ENCODE assay signal across 1 cellular context in the genomic region with DNA sequence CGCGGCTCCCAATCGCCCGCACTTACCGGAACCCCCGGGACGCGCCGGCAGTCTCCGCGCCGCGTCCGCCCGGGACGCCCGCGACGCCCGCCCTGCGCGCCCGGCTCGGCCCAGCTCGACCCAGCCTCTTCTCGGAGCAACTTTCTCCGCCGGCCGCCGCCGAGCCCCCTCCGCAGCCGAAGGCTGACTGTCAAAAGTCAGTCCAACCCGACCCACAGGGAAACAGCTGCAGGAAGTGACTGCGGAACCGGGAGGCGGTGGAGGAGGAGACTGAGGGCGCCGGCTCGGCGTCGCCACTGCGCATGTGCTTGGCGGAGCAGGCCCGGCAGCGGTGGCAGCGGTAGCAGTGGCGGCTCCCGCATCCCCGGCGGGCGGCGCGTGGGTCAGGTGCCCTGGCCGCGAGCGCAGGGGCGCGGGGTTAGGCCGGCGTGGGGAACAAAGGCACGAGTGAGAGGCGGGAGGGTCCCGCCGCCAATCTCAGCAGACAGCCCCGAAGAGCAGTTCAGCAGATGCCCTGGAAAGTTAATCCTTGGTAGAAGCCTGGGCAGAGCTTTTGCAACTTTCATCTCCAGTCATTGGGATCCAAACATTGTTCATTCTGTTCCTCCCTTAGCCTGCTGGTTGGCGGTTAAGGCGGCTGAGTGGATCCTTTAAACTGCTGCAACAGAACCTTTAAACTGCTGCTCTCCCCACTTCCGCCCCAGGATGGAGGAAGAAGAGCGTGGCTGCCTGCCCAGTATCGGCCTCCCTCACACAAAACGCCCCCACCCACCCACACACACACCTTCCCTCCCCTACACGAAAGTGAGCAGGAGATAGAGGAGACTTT.
TF ChIP-seq lines count a peak whose summit lies in the region.

A gene with protein sequence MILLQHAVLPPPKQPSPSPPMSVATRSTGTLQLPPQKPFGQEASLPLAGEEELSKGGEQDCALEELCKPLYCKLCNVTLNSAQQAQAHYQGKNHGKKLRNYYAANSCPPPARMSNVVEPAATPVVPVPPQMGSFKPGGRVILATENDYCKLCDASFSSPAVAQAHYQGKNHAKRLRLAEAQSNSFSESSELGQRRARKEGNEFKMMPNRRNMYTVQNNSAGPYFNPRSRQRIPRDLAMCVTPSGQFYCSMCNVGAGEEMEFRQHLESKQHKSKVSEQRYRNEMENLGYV (minus strand): TSS at position 241 of the 829 bp plus-strand sequence. CDS start 4,057 bp downstream, outside the sequence.

TF ChIP-seq in HepG2, 621 proteins besides CTCF, POLR2A, EP300 and RAD21 (continued from another document and continues in another):
- TF ChIP-seq, protein P1, sequence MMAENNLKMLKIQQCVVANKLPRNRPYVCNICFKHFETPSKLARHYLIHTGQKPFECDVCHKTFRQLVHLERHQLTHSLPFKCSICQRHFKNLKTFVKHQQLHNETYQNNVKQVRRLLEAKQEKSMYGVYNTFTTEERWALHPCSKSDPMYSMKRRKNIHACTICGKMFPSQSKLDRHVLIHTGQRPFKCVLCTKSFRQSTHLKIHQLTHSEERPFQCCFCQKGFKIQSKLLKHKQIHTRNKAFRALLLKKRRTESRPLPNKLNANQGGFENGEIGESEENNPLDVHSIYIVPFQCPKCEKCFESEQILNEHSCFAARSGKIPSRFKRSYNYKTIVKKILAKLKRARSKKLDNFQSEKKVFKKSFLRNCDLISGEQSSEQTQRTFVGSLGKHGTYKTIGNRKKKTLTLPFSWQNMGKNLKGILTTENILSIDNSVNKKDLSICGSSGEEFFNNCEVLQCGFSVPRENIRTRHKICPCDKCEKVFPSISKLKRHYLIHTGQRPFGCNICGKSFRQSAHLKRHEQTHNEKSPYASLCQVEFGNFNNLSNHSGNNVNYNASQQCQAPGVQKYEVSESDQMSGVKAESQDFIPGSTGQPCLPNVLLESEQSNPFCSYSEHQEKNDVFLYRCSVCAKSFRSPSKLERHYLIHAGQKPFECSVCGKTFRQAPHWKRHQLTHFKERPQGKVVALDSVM (CRISPR knock-in tag; IDR thresholded peaks at IDR 0.05) = no peak
- TF ChIP-seq, protein P2, sequence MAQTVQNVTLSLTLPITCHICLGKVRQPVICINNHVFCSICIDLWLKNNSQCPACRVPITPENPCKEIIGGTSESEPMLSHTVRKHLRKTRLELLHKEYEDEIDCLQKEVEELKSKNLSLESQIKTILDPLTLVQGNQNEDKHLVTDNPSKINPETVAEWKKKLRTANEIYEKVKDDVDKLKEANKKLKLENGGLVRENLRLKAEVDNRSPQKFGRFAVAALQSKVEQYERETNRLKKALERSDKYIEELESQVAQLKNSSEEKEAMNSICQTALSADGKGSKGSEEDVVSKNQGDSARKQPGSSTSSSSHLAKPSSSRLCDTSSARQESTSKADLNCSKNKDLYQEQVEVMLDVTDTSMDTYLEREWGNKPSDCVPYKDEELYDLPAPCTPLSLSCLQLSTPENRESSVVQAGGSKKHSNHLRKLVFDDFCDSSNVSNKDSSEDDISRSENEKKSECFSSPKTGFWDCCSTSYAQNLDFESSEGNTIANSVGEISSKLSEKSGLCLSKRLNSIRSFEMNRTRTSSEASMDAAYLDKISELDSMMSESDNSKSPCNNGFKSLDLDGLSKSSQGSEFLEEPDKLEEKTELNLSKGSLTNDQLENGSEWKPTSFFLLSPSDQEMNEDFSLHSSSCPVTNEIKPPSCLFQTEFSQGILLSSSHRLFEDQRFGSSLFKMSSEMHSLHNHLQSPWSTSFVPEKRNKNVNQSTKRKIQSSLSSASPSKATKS (CRISPR knock-in tag; IDR thresholded peaks at IDR 0.05) = no peak
- TF ChIP-seq, protein P3, sequence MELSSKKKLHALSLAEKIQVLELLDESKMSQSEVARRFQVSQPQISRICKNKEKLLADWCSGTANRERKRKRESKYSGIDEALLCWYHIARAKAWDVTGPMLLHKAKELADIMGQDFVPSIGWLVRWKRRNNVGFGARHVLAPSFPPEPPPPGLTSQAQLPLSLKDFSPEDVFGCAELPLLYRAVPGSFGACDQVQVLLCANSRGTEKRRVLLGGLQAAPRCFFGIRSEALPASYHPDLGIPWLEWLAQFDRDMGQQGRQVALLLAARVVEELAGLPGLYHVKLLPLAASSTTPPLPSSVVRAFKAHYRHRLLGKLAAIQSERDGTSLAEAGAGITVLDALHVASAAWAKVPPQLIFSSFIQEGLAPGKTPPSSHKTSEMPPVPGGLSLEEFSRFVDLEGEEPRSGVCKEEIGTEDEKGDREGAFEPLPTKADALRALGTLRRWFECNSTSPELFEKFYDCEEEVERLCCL (CRISPR knock-in tag; IDR thresholded peaks at IDR 0.05; ENCODE audit: borderline replicate concordance) = no peak
- TF ChIP-seq REPIN1 (CRISPR knock-in tag; IDR thresholded peaks at IDR 0.05; ENCODE audit: borderline replicate concordance, low read depth) (no peak), MBNL3 (CRISPR knock-in tag; conservative IDR thresholded peaks at IDR 0.05) (no peak), MLLT10 (CRISPR knock-in tag; IDR thresholded peaks at IDR 0.05) (no peak), MYNN (CRISPR knock-in tag; IDR thresholded peaks at IDR 0.05; ENCODE audit: low read depth) (no peak), RBM39 (IDR thresholded peaks at IDR 0.05; ENCODE audit: low read depth, low read length, poor library complexity, severe bottlenecking) (peak; percentile 58), ZNF367 (CRISPR knock-in tag; IDR thresholded peaks at IDR 0.05; ENCODE audit: borderline replicate concordance) (no peak), CBFB (CRISPR knock-in tag; IDR thresholded peaks at IDR 0.05) (no peak), ZNF382 (CRISPR knock-in tag; IDR thresholded peaks at IDR 0.05; ENCODE audit: borderline replicate concordance) (no peak), SNRNP70 (IDR thresholded peaks at IDR 0.05; ENCODE audit: low read depth, low read length) (no peak), SRSF9 (IDR thresholded peaks at IDR 0.05; ENCODE audit: borderline replicate concordance, insufficient read depth, low read depth, low read length, poor library complexity, severe bottlenecking) (no peak), ZBTB21 (CRISPR knock-in tag; IDR thresholded peaks at IDR 0.05) (no peak), ZNF614 (CRISPR knock-in tag; IDR thresholded peaks at IDR 0.05; ENCODE audit: borderline replicate concordance) (0 out of 2 replicates have a peak, but pooled peaks have one; percentile 17), TOPORS (CRISPR knock-in tag; IDR thresholded peaks at IDR 0.05) (no peak), ZNF326 (CRISPR knock-in tag; IDR thresholded peaks at IDR 0.05; ENCODE audit: borderline replicate concordance) (no peak)
- TF ChIP-seq, protein P4, sequence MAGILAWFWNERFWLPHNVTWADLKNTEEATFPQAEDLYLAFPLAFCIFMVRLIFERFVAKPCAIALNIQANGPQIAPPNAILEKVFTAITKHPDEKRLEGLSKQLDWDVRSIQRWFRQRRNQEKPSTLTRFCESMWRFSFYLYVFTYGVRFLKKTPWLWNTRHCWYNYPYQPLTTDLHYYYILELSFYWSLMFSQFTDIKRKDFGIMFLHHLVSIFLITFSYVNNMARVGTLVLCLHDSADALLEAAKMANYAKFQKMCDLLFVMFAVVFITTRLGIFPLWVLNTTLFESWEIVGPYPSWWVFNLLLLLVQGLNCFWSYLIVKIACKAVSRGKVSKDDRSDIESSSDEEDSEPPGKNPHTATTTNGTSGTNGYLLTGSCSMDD (CRISPR knock-in tag; IDR thresholded peaks at IDR 0.05) = 0 out of 2 replicates have a peak, but pooled peaks have one; percentile 25
- TF ChIP-seq, protein P5, sequence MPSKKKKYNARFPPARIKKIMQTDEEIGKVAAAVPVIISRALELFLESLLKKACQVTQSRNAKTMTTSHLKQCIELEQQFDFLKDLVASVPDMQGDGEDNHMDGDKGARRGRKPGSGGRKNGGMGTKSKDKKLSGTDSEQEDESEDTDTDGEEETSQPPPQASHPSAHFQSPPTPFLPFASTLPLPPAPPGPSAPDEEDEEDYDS (CRISPR knock-in tag; IDR thresholded peaks at IDR 0.05) = no peak
- TF ChIP-seq, protein P6, sequence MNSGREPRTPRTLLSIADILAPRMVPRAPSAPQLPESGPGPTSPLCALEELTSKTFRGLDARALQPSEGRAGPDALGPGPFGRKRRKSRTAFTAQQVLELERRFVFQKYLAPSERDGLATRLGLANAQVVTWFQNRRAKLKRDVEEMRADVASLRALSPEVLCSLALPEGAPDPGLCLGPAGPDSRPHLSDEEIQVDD (CRISPR knock-in tag; IDR thresholded peaks at IDR 0.05; ENCODE audit: borderline replicate concordance) = peak; percentile 42; the same call in 1 of the 2 replicates
- TF ChIP-seq, protein P7, sequence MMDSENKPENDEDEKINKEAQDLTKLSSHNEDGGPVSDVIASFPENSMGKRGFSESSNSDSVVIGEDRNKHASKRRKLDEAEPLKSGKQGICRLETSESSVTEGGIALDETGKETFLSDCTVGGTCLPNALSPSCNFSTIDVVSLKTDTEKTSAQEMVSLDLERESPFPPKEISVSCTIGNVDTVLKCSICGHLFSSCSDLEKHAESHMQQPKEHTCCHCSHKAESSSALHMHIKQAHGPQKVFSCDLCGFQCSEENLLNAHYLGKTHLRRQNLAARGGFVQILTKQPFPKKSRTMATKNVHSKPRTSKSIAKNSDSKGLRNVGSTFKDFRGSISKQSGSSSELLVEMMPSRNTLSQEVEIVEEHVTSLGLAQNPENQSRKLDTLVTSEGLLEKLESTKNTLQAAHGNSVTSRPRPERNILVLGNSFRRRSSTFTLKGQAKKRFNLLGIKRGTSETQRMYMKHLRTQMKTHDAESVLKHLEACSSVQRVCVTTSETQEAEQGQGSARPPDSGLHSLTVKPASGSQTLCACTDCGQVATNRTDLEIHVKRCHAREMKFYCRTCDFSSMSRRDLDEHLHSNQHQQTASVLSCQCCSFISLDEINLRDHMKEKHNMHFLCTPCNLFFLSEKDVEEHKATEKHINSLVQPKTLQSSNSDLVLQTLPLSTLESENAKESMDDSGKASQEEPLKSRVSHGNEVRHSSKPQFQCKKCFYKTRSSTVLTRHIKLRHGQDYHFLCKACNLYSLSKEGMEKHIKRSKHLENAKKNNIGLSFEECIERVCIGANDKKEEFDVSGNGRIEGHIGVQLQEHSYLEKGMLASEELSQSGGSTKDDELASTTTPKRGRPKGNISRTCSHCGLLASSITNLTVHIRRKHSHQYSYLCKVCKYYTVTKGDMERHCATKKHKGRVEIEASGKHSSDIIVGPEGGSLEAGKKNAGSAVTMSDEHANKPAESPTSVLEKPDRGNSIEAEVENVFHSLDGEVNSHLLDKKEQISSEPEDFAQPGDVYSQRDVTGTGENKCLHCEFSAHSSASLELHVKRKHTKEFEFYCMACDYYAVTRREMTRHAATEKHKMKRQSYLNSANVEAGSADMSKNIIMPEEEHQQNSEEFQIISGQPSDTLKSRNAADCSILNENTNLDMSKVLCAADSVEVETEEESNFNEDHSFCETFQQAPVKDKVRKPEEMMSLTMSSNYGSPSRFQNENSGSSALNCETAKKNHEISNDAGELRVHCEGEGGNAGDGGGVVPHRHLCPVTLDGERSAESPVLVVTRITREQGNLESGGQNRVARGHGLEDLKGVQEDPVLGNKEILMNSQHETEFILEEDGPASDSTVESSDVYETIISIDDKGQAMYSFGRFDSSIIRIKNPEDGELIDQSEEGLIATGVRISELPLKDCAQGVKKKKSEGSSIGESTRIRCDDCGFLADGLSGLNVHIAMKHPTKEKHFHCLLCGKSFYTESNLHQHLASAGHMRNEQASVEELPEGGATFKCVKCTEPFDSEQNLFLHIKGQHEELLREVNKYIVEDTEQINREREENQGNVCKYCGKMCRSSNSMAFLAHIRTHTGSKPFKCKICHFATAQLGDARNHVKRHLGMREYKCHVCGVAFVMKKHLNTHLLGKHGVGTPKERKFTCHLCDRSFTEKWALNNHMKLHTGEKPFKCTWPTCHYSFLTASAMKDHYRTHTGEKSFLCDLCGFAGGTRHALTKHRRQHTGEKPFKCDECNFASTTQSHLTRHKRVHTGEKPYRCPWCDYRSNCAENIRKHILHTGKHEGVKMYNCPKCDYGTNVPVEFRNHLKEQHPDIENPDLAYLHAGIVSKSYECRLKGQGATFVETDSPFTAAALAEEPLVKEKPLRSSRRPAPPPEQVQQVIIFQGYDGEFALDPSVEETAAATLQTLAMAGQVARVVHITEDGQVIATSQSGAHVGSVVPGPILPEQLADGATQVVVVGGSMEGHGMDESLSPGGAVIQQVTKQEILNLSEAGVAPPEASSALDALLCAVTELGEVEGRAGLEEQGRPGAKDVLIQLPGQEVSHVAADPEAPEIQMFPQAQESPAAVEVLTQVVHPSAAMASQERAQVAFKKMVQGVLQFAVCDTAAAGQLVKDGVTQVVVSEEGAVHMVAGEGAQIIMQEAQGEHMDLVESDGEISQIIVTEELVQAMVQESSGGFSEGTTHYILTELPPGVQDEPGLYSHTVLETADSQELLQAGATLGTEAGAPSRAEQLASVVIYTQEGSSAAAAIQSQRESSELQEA (CRISPR knock-in tag; IDR thresholded peaks at IDR 0.05; ENCODE audit: not compliant biosample characterization) = no peak
- TF ChIP-seq, protein P8, sequence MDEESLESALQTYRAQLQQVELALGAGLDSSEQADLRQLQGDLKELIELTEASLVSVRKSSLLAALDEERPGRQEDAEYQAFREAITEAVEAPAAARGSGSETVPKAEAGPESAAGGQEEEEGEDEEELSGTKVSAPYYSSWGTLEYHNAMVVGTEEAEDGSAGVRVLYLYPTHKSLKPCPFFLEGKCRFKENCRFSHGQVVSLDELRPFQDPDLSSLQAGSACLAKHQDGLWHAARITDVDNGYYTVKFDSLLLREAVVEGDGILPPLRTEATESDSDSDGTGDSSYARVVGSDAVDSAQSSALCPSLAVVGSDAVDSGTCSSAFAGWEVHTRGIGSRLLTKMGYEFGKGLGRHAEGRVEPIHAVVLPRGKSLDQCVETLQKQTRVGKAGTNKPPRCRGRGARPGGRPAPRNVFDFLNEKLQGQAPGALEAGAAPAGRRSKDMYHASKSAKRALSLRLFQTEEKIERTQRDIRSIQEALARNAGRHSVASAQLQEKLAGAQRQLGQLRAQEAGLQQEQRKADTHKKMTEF (CRISPR knock-in tag; IDR thresholded peaks at IDR 0.05) = peak; percentile 74; the same call in 1 of the 2 replicates
- TF ChIP-seq, protein P9, sequence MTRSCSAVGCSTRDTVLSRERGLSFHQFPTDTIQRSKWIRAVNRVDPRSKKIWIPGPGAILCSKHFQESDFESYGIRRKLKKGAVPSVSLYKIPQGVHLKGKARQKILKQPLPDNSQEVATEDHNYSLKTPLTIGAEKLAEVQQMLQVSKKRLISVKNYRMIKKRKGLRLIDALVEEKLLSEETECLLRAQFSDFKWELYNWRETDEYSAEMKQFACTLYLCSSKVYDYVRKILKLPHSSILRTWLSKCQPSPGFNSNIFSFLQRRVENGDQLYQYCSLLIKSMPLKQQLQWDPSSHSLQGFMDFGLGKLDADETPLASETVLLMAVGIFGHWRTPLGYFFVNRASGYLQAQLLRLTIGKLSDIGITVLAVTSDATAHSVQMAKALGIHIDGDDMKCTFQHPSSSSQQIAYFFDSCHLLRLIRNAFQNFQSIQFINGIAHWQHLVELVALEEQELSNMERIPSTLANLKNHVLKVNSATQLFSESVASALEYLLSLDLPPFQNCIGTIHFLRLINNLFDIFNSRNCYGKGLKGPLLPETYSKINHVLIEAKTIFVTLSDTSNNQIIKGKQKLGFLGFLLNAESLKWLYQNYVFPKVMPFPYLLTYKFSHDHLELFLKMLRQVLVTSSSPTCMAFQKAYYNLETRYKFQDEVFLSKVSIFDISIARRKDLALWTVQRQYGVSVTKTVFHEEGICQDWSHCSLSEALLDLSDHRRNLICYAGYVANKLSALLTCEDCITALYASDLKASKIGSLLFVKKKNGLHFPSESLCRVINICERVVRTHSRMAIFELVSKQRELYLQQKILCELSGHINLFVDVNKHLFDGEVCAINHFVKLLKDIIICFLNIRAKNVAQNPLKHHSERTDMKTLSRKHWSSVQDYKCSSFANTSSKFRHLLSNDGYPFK (CRISPR knock-in tag; IDR thresholded peaks at IDR 0.05; ENCODE audit: borderline replicate concordance) = peak; percentile 43; the same call in 1 of the 2 replicates
